In the genomic region with DNA sequence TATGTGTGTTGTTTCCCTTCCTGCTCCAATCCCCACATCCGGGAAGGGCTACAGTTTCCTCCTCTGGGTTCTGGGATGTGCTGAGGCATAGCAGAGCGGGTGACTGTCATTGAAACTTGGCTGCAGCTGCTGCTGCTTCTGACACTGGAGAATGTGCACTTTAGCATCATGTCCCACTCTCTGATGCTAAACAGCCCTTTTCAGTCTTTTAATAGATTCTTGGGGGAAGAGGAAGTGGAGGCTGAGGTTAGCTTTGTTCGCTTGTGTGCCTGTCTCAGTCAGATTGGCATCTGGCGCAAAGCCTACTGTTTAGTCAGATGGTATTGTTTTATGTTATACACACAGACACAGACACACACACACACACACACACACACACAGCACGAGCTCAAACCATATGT, we compare ENCODE assay signal across 11 cellular contexts.
DNase-seq lines count a peak whose midpoint lies in the region; ATAC-seq and TF ChIP-seq lines count a peak whose summit lies in the region.
"Had no signal": no experiment of that assay in that cellular context is flagged by ENCODE, and none has a peak within 500 bp of the region (broad histone marks: within the 10 kb centered on the region; RNA-seq: fewer than 3 reads in every experiment).

No MANE protein-coding gene starts in this region.

- H3K27ac ChIP-seq in BLaER1 (peak overlapping the region; percentile 79), MM.1S (ENCODE audit: low read length) (peak overlapping the region; percentile 57; the same call in 1 of the 2 replicates), fibroblast of lung (ENCODE audit: insufficient read depth, low read length) (no peak overlapping the region), Peyer's patch (no peak overlapping the region), mesenchymal stem cell (ENCODE audit: low read length, poor library complexity, severe bottlenecking) (no peak overlapping the region)

- H4K8ac ChIP-seq in mesenchymal stem cell (ENCODE audit: low read length) = no peak overlapping the region

- H3K9me3 ChIP-seq in BLaER1 (peaks cover 14% of the 10 kb centered on the region; the same call in 1 of the 2 replicates), MM.1S (replicated peaks; ENCODE audit: insufficient read depth, low read length) (no peaks in the 10 kb centered on the region), fibroblast of lung (ENCODE audit: control insufficient read depth, insufficient read depth, low read depth, low read length) (no peaks in the 10 kb centered on the region), Peyer's patch (no peaks in the 10 kb centered on the region), mesenchymal stem cell (ENCODE audit: control insufficient read depth, low read length) (no peaks in the 10 kb centered on the region)

- ATAC-seq in GM19438 (IDR thresholded peaks at IDR 0.05; ENCODE audit: low read depth, unreplicated experiment) = peak; percentile 55
- no peak for ATAC-seq in HG03095 (IDR thresholded peaks at IDR 0.05; ENCODE audit: unreplicated experiment)
- ATAC-seq: naive thymus-derived CD8-positive, alpha-beta T cell had no signal

- TF ChIP-seq POLR2A in Peyer's patch (IDR thresholded peaks at IDR 0.05) = no peak

- H3K4me1 ChIP-seq in BLaER1 = peaks cover 29% of the 10 kb centered on the region
- peaks cover 14% of the 10 kb centered on the region for H3K4me1 ChIP-seq in MM.1S (ENCODE audit: low read length)
- peaks cover 17% of the 10 kb centered on the region for H3K4me1 ChIP-seq in fibroblast of lung (ENCODE audit: control insufficient read depth, extremely low read depth, insufficient read depth, low read length)
- no peaks in the 10 kb centered on the region for H3K4me1 ChIP-seq in Peyer's patch
- H3K4me1 ChIP-seq in mesenchymal stem cell (ENCODE audit: control insufficient read depth, insufficient read depth, low read depth, low read length) = peaks cover 4% of the 10 kb centered on the region

- H3F3A ChIP-seq in MM.1S (ENCODE audit: insufficient read depth, low read length) = no peaks in the 10 kb centered on the region

- no peak overlapping the region for H3K23ac ChIP-seq in mesenchymal stem cell (ENCODE audit: low read length in 2 of 2)

- H3K27me3 ChIP-seq in BLaER1 = no peaks in the 10 kb centered on the region
- H3K27me3 ChIP-seq in MM.1S (replicated peaks; ENCODE audit: insufficient read depth, low read length) = no peaks in the 10 kb centered on the region
- H3K27me3 ChIP-seq in fibroblast of lung (ENCODE audit: control insufficient read depth, insufficient read depth, low read length) = no peaks in the 10 kb centered on the region
- no peaks in the 10 kb centered on the region for H3K27me3 ChIP-seq in Peyer's patch
- no peaks in the 10 kb centered on the region for H3K27me3 ChIP-seq in mesenchymal stem cell (ENCODE audit: control insufficient read depth in 1 of 2, insufficient read depth in 1 of 2, low read length in 2 of 2)

- H2AK5ac ChIP-seq in mesenchymal stem cell (ENCODE audit: low read length, severe bottlenecking) = no peak overlapping the region

- H4K91ac ChIP-seq in mesenchymal stem cell (ENCODE audit: low read length) = no peak overlapping the region

- H4K20me1 ChIP-seq in BLaER1 (no peaks in the 10 kb centered on the region), MM.1S (ENCODE audit: insufficient read depth, low read length) (no peaks in the 10 kb centered on the region), fibroblast of lung (ENCODE audit: control insufficient read depth, extremely low read depth, insufficient read depth, low read length) (no peaks in the 10 kb centered on the region)

- H3K79me1 ChIP-seq in mesenchymal stem cell (replicated peaks; ENCODE audit: low read length, poor library complexity, severe bottlenecking) = no peaks in the 10 kb centered on the region

- no peak for TF ChIP-seq CTCF in MM.1S (IDR thresholded peaks at IDR 0.05; ENCODE audit: low read length)
- no peak for TF ChIP-seq CTCF in fibroblast of lung (conservative IDR thresholded peaks at IDR 0.05 in 1 of 2, IDR thresholded peaks at IDR 0.05 in 1 of 2; ENCODE audit: low read depth in 1 of 2, low read length in 2 of 2)
- TF ChIP-seq CTCF in Peyer's patch (IDR thresholded peaks at IDR 0.05) = no peak

- H2AFZ ChIP-seq in MM.1S (ENCODE audit: low read length) = peak overlapping the region; percentile 39; the same call in 1 of the 2 replicates
- peak overlapping the region; percentile 51 for H2AFZ ChIP-seq in fibroblast of lung (ENCODE audit: low read length)
- H2AFZ ChIP-seq in mesenchymal stem cell (ENCODE audit: low read depth, low read length) = no peak overlapping the region

- H3K4ac ChIP-seq in mesenchymal stem cell (ENCODE audit: low read depth in 1 of 2, low read length in 2 of 2) = no peak overlapping the region

- H3K4me2 ChIP-seq in BLaER1 (peak overlapping the region; percentile 70), MM.1S (ENCODE audit: low read depth, low read length) (peak overlapping the region; percentile 22; the same call in 1 of the 2 replicates), fibroblast of lung (ENCODE audit: extremely low read depth, insufficient read depth, low read length) (no peak overlapping the region), mesenchymal stem cell (ENCODE audit: low read length, poor library complexity, severe bottlenecking) (no peak overlapping the region)

- H3K4me3 ChIP-seq in BLaER1 (no peak overlapping the region), MM.1S (ENCODE audit: low read length) (no peak overlapping the region), fibroblast of lung (replicated peaks in 1 of 4; ENCODE audit: control extremely low read depth in 1 of 4, insufficient read depth in 1 of 4, low read depth in 3 of 4, low read length in 4 of 4) (no peak overlapping the region), Peyer's patch (no peak overlapping the region), mesenchymal stem cell (ENCODE audit: insufficient read depth in 1 of 2, low read depth in 1 of 2, low read length in 2 of 2) (no peak overlapping the region)

- no peak overlapping the region for H2BK5ac ChIP-seq in mesenchymal stem cell (ENCODE audit: low read depth, low read length, poor library complexity, severe bottlenecking)

- H3K36me3 ChIP-seq in BLaER1 (no peaks in the 10 kb centered on the region), MM.1S (replicated peaks; ENCODE audit: insufficient read depth, low read length) (no peaks in the 10 kb centered on the region), fibroblast of lung (ENCODE audit: control insufficient read depth, insufficient read depth, low read length) (no peaks in the 10 kb centered on the region), Peyer's patch (no peaks in the 10 kb centered on the region), mesenchymal stem cell (ENCODE audit: control insufficient read depth in 1 of 2, insufficient read depth in 2 of 2, low read depth in 1 of 2, low read length in 2 of 2) (no peaks in the 10 kb centered on the region)

- peak overlapping the region; percentile 12; the same call in 1 of the 2 replicates for H3K9ac ChIP-seq in BLaER1
- no peak overlapping the region for H3K9ac ChIP-seq in MM.1S (ENCODE audit: low read length)
- no peak overlapping the region for H3K9ac ChIP-seq in fibroblast of lung (ENCODE audit: insufficient read depth, low read length)
- no peak overlapping the region for H3K9ac ChIP-seq in mesenchymal stem cell (ENCODE audit: low read length)

- H3K18ac ChIP-seq in mesenchymal stem cell (ENCODE audit: low read depth in 1 of 2, low read length in 2 of 2) = peak overlapping the region in 1 of 2 experiments; percentile 64

- no peaks in the 10 kb centered on the region for H3K9me2 ChIP-seq in MM.1S (replicated peaks; ENCODE audit: insufficient read depth, low read length)

- H2BK15ac ChIP-seq in mesenchymal stem cell (ENCODE audit: low read depth, poor library complexity, severe bottlenecking) = no peak overlapping the region

- H3K79me2 ChIP-seq in MM.1S (ENCODE audit: low read length) = no peaks in the 10 kb centered on the region
- H3K79me2 ChIP-seq in fibroblast of lung (ENCODE audit: control insufficient read depth, insufficient read depth, low read length) = no peaks in the 10 kb centered on the region

- no peak overlapping the region for H2BK12ac ChIP-seq in mesenchymal stem cell (ENCODE audit: low read length in 2 of 2)

- H3K14ac ChIP-seq in mesenchymal stem cell (ENCODE audit: low read length in 2 of 2) = peak overlapping the region in 1 of 2 experiments; percentile 68

- DNase-seq in MM.1S (peak; percentile 45), fibroblast of lung (ENCODE audit: low read depth in 2 of 2) (peak in 1 of 2 donors; percentile 58), Peyer's patch (no peak), mesenchymal stem cell (no peak)
- DNase-seq in activated CD4-positive, alpha-beta T cell treated with anti-CD3 and anti-CD28 coated beads for 4 hours = no peak
- DNase-seq: hippocampal formation; naive thymus-derived CD8-positive, alpha-beta T cell; NCI-H187 had no signal

- WGBS in mesenchymal stem cell = no CpG with 5 or more reads among the region's 5 CpGs

- no peak overlapping the region for H2BK120ac ChIP-seq in mesenchymal stem cell (ENCODE audit: low read depth, low read length)

Comparison
In these comparisons a context has a peak if more than half of its experiments do, and no peak if none do; other contexts are left out.
1. H3K27ac ChIP-seq: peak in BLaER1 (single experiment) and MM.1S (single experiment); none in fibroblast of lung (single experiment), Peyer's patch (0 of 4) and mesenchymal stem cell (single experiment).
2. H3K4me2 ChIP-seq: peak in BLaER1 (single experiment) and MM.1S (single experiment); none in fibroblast of lung (single experiment) and mesenchymal stem cell (single experiment).